Comparison of ENCODE assay signal across 22 cellular contexts in the genomic region with DNA sequence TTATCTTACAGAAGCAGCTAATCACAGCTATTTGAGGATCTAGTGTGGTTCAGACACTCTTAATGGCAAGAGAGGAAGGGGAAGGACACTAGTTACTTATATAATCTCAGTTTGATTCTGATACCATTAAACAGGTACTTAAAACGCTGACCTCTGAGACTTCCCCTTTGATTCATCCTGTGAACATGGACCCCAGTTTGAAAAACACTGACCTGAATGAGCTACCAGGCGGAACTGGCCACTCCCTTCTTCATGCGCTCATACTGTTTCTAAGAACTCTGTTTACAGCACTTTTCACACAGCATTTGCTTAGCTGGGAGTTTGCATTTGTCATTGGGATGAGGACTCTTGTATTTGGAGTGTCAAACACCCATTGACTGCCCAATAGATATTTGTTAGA. TPM values are rescaled to one million over a fixed set of nuclear protein-coding genes. Genes with fewer than 3 reads are reported as not detected.
DNase-seq lines count a peak whose midpoint lies in the region; ATAC-seq and TF ChIP-seq lines count a peak whose summit lies in the region.
"Had no signal": no experiment of that assay in that cellular context is flagged by ENCODE, and none has a peak within 500 bp of the region (broad histone marks: within the 10 kb centered on the region; RNA-seq: fewer than 3 reads in every experiment).

No MANE protein-coding gene starts in this region.

- no peaks in the 10 kb centered on the region for H3K4me1 Mint-ChIP-seq in glutamatergic neuron (ENCODE audit: low read depth, unreplicated experiment)
- H3K4me1 Mint-ChIP-seq: brain had no signal

- peak; percentile 13 for DNase-seq in GM10266 (ENCODE audit: extremely low spot score)
- DNase-seq in lower lobe of right lung, result no peak
- DNase-seq in RWPE1 (ENCODE audit: low spot score), result no peak
- no peak for DNase-seq in glutamatergic neuron
- no peak for DNase-seq in right cardiac atrium
- no peak for DNase-seq in omental fat pad (ENCODE audit: low spot score)
- DNase-seq: activated CD4-positive, CD25-positive, alpha-beta regulatory T cell treated with anti-CD3 and anti-CD28 coated beads, Interleukin-2, amount 50 U/mL, for 72 hours; activated CD8-positive, alpha-beta memory T cell treated with anti-CD3 and anti-CD28 coated beads for 24 hours; activated T-cell treated with anti-CD3 and anti-CD28 coated beads, Interleukin-2, amount 50 U/mL, for 24 hours; DMS79 treated with DMSO at 0.1 percent for 48 hours; effector CD8-positive, alpha-beta T cell; KG1; naive thymus-derived CD4-positive, alpha-beta T cell; NCI-H187; NCI-H69; right lobe of liver; SIG-M5; upper lobe of left lung had no signal

- intact Hi-C loops in lower lobe of right lung (cut with DNase I) (no loop called here), right cardiac atrium (cut with DNase I) (no loop called here)

- H3K4me1 ChIP-seq in lower lobe of right lung, result no peaks in the 10 kb centered on the region
- no peaks in the 10 kb centered on the region for H3K4me1 ChIP-seq in right cardiac atrium (ENCODE audit: control insufficient read depth, insufficient read depth, low read length)
- H3K4me1 ChIP-seq: esophagus muscularis mucosa, right lobe of liver, upper lobe of left lung had no signal

- no peak overlapping the region for H3K27ac ChIP-seq in lower lobe of right lung
- H3K27ac ChIP-seq in RWPE1, result no peak overlapping the region
- H3K27ac ChIP-seq in right cardiac atrium (ENCODE audit: low read length), result no peak overlapping the region
- H3K27ac ChIP-seq: esophagus muscularis mucosa, right lobe of liver, upper lobe of left lung had no signal

- POLR2A ChIA-PET in RWPE1 (lab: Yijun Ruan, JAX; ENCODE audit: low non-redundant PET), result interaction anchor here (0.6 kb wide), 1 partner anchor 11 kb away, joined by 3 read pairs; no protein-coding TSS in a partner anchor

- no peaks in the 10 kb centered on the region for H3K9me3 Mint-ChIP-seq in glutamatergic neuron (ENCODE audit: unreplicated experiment)
- H3K9me3 Mint-ChIP-seq: activated T-cell treated with anti-CD3 and anti-CD28 coated beads, Interleukin-2, amount 50 U/mL, for 24 hours; brain; naive thymus-derived CD4-positive, alpha-beta T cell had no signal

- no peak overlapping the region for H3K4me3 ChIP-seq in lower lobe of right lung
- H3K4me3 ChIP-seq in right cardiac atrium (ENCODE audit: low read length), result no peak overlapping the region
- H3K4me3 ChIP-seq: esophagus muscularis mucosa, right lobe of liver, upper lobe of left lung had no signal

- TF ChIP-seq CTCF in GM10266 (IDR thresholded peaks at IDR 0.05; ENCODE audit: control insufficient read depth, insufficient read depth, low read depth, missing control alignments), result no peak
- TF ChIP-seq CTCF in lower lobe of right lung (IDR thresholded peaks at IDR 0.05), result no peak
- TF ChIP-seq CTCF in RWPE1 (conservative IDR thresholded peaks at IDR 0.05; ENCODE audit: low read depth), result no peak
- TF ChIP-seq CTCF in glutamatergic neuron (IDR thresholded peaks at IDR 0.05; ENCODE audit: partially characterized antibody, unreplicated experiment), result no peak
- no peak for TF ChIP-seq CTCF in omental fat pad (IDR thresholded peaks at IDR 0.05)

- no peak overlapping the region for H3K4me3 Mint-ChIP-seq in glutamatergic neuron (ENCODE audit: unreplicated experiment)
- H3K4me3 Mint-ChIP-seq: activated T-cell treated with anti-CD3 and anti-CD28 coated beads, Interleukin-2, amount 50 U/mL, for 24 hours; brain had no signal

- H3K27me3 ChIP-seq in lower lobe of right lung (ENCODE audit: low read depth), result no peaks in the 10 kb centered on the region
- no peaks in the 10 kb centered on the region for H3K27me3 ChIP-seq in right cardiac atrium (ENCODE audit: control insufficient read depth, insufficient read depth)
- H3K27me3 ChIP-seq: esophagus muscularis mucosa, right lobe of liver, upper lobe of left lung had no signal

- H3K27me3 Mint-ChIP-seq in glutamatergic neuron (ENCODE audit: unreplicated experiment), result no peaks in the 10 kb centered on the region
- H3K27me3 Mint-ChIP-seq: brain had no signal

- H3K9me3 ChIP-seq in lower lobe of right lung (no peaks in the 10 kb centered on the region), right cardiac atrium (ENCODE audit: control insufficient read depth, low read length) (no peaks in the 10 kb centered on the region)
- H3K9me3 ChIP-seq: esophagus muscularis mucosa, right lobe of liver, upper lobe of left lung had no signal

- H3K36me3 ChIP-seq in lower lobe of right lung, result peaks cover 16% of the 10 kb centered on the region
- H3K36me3 ChIP-seq: right lobe of liver had no signal

- 88% methylated on average over 3 of the region's 3 CpGs for WGBS in right cardiac atrium

- peak; percentile 69 for ATAC-seq in GM19452 (IDR thresholded peaks at IDR 0.05; ENCODE audit: unreplicated experiment)
- ATAC-seq in HG03354 (IDR thresholded peaks at IDR 0.05; ENCODE audit: poor library complexity, severe bottlenecking, unreplicated experiment), result peak; percentile 60
- peak; percentile 30 to 35 for ATAC-seq in lower lobe of right lung
- no peak for ATAC-seq in right cardiac atrium
- ATAC-seq in omental fat pad (ENCODE audit: low FRiP score), result no peak
- ATAC-seq: naive thymus-derived CD4-positive, alpha-beta T cell; right lobe of liver had no signal

- H3K36me3 Mint-ChIP-seq in glutamatergic neuron (ENCODE audit: unreplicated experiment), result no peaks in the 10 kb centered on the region
- H3K36me3 Mint-ChIP-seq: naive thymus-derived CD4-positive, alpha-beta T cell had no signal

- no peak overlapping the region for H3K27ac Mint-ChIP-seq in glutamatergic neuron (ENCODE audit: unreplicated experiment)
- H3K27ac Mint-ChIP-seq: activated T-cell treated with anti-CD3 and anti-CD28 coated beads, Interleukin-2, amount 50 U/mL, for 24 hours; brain; naive thymus-derived CD4-positive, alpha-beta T cell had no signal

- CTCF ChIA-PET in RWPE1 (lab: Yijun Ruan, JAX), result no interaction called here

RNA-seq across cellular contexts. Expression of a gene that starts 45.7 kb away (rescaled TPM):
- total RNA-seq in lower lobe of right lung (16.9 TPM), glutamatergic neuron (ENCODE audit: unreplicated experiment) (3.1 TPM), right cardiac atrium (10 to 100 TPM; 13.2 to 17.4 (median 14.8) TPM), omental fat pad (10 to 100 TPM in 2 of 4 donors, 1 to 10 TPM in 2; 9.7 to 22.2 (median 14.3) TPM)
- polyA plus RNA-seq in right cardiac atrium, result 7.1 TPM
- polyA plus RNA-seq: naive thymus-derived CD4-positive, alpha-beta T cell had no signal

Comparison
In these comparisons a context has a peak if more than half of its experiments do, and no peak if none do; other contexts are left out.
1. ATAC-seq: peak in GM19452 (single experiment), HG03354 (single experiment) and lower lobe of right lung (2 of 2); none in right cardiac atrium (0 of 2) and omental fat pad (single experiment).